Comparison of ENCODE assay signal across 6 cellular contexts in the genomic region with DNA sequence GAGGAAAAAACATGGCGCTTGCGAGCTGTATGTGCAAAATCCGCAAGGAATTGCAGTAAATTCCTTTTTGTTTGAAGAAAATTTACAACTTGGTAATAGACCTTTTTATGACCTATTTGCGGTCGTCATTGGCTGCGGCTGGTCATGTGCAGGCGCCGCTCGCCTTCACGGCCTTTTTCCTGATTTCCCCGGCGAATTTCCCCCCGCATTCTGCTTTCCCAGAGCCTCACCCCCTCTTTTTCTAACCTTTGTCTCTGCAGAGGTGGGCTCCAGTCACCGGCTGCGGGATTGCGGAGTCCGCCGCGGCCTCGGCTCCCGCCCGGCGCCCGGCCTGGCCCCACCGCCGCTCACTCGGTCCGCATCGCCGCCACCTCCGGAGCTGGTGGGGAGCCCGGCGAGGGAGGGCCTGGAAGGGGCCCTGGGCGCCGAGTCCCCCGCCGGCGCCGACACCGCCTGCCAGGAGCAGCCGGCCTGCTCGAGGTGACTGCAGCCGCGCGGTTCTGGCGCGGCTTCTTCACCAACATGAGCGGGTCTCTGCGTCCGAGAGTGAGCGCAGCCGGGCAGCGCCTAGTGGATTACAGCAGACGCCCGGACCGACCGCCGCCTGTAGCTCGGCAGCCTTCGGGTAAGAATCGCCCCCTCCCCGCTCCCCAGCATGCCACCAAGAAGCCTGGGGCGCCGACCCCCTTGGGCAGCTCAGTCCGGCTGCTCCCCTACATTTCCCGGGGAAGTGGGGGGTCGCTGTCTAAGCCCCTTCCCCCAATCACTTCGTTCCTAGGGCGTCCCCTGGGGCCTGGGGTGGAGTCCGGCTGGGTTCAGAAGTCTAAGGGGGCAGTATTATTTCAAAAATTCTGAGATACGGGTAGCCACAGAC. TPM values are rescaled to one million over a fixed set of nuclear protein-coding genes. Genes with fewer than 3 reads are reported as not detected.
DNase-seq lines count a peak whose midpoint lies in the region; ATAC-seq, FAIRE-seq and TF ChIP-seq lines count a peak whose summit lies in the region.

No MANE protein-coding gene starts in this region.

- TF ChIP-seq RAD21 in HepG2 (CRISPR knock-in tag; IDR thresholded peaks at IDR 0.05): no peak

- H3K36me3 ChIP-seq in HepG2 (replicated peaks in 1 of 2; ENCODE audit: control insufficient read depth in 1 of 2, insufficient read depth in 2 of 2, low read length in 2 of 2): no peaks in the 10 kb centered on the region
- no peaks in the 10 kb centered on the region for H3K36me3 ChIP-seq in right lobe of liver
- no peaks in the 10 kb centered on the region for H3K36me3 ChIP-seq in iPS DF 6.9 (ENCODE audit: control insufficient read depth, insufficient read depth, low read length)
- H3K36me3 ChIP-seq in vagina: no peaks in the 10 kb centered on the region

- peaks cover 9 to 89% of the 10 kb centered on the region in 2 experiments; a peak in 4 of 5 replicates for H3K27me3 ChIP-seq in HepG2 (ENCODE audit: control insufficient read depth in 1 of 2, insufficient read depth in 2 of 2, low read length in 2 of 2)
- peaks cover 36 to 68% of the 10 kb centered on the region in 2 donors for H3K27me3 ChIP-seq in right lobe of liver
- H3K27me3 ChIP-seq in iPS DF 6.9 (ENCODE audit: control insufficient read depth, insufficient read depth, low read length): peaks cover 88% of the 10 kb centered on the region
- no peaks in the 10 kb centered on the region for H3K27me3 ChIP-seq in vagina

- H3K79me2 ChIP-seq in HepG2 (ENCODE audit: insufficient read depth, low read length): no peaks in the 10 kb centered on the region

- H3K4me3 ChIP-seq in HepG2 (replicated peaks in 1 of 3; ENCODE audit: insufficient read depth in 1 of 3, low read depth in 2 of 3, low read length in 3 of 3): no peak overlapping the region; a peak in 1 of 6 replicates
- no peak overlapping the region for H3K4me3 ChIP-seq in right lobe of liver
- peak overlapping the region; percentile 24; the same call in 1 of the 2 replicates for H3K4me3 ChIP-seq in iPS DF 6.9 (ENCODE audit: low read length)
- H3K4me3 ChIP-seq in vagina: peak overlapping the region; percentile 40 to 51

- no TSS peak for BruUV-seq in HepG2 (replicated peaks; lab: Mats Ljungman, UMichigan)

- no peaks in the 10 kb centered on the region for H3K9me3 ChIP-seq in HepG2 (ENCODE audit: low read length)
- no peaks in the 10 kb centered on the region for H3K9me3 ChIP-seq in right lobe of liver
- H3K9me3 ChIP-seq in iPS DF 6.9 (ENCODE audit: control insufficient read depth, insufficient read depth, low read length): no peaks in the 10 kb centered on the region
- no peaks in the 10 kb centered on the region for H3K9me3 ChIP-seq in vagina

- intact Hi-C loops in HepG2 (cut with micrococcal nuclease; ENCODE audit: unreplicated experiment): no loop called here
- intact Hi-C loops in right lobe of liver (cut with DNase I): no loop called here
- intact Hi-C loops in vagina (cut with DNase I): no loop called here

- WGBS in HepG2 (ENCODE audit: low lambda C conversion rate): 34% methylated on average over 37 of the region's 71 CpGs
- 7% methylated on average over 26 of the region's 71 CpGs for WGBS in right lobe of liver (ENCODE audit: insufficient coverage, low coverage, low lambda C conversion rate, missing lambda C conversion rate)
- no CpG with 5 or more reads among the region's 71 CpGs for WGBS in iPS DF 6.9 (ENCODE audit: insufficient coverage, insufficient read length)

- no peak overlapping the region for H2AFZ ChIP-seq in HepG2 (ENCODE audit: low read length)

- in situ Hi-C loops in HepG2 (cut with HindIII; ENCODE audit: extremely low pct_ligation_motif_present, low pct_unique_long_range_greater_than_20kb): no loop called here

- H3K27ac ChIP-seq in HepG2 (ENCODE audit: extremely low read length, insufficient read depth, low read length) (no peak overlapping the region), right lobe of liver (no peak overlapping the region), iPS DF 6.9 (ENCODE audit: low read length) (no peak overlapping the region), vagina (peak overlapping the region; percentile 83)

- no peak for FAIRE-seq in HepG2 (lab: Jason Lieb, UNC)

- DNase-seq in HepG2 (ENCODE audit: low spot score) (no peak), right lobe of liver (no peak), iPS DF 6.9 (ENCODE audit: low read depth, low spot score) (no peak), vagina (ENCODE audit: extremely low spot score in 2 of 2) (no peak), NCI-H226 (no peak), SHP77 (lab: John Stamatoyannopoulos, UW) (no peak)

- TF ChIP-seq POLR2A in HepG2 (IDR thresholded peaks at IDR 0.05; ENCODE audit: insufficient read depth in 1 of 2, low read depth in 2 of 2, low read length in 2 of 2): no peak
- TF ChIP-seq POLR2A in right lobe of liver (IDR thresholded peaks at IDR 0.05): no peak
- TF ChIP-seq POLR2A in vagina (IDR thresholded peaks at IDR 0.05): no peak

- H3K9ac ChIP-seq in HepG2 (ENCODE audit: insufficient read depth, low read depth, low read length): no peak overlapping the region

- H4K20me1 ChIP-seq in HepG2 (ENCODE audit: insufficient read depth, low read length): no peaks in the 10 kb centered on the region

- H3K4me1 ChIP-seq in HepG2 (ENCODE audit: insufficient read depth, low read length) (peaks cover 11% of the 10 kb centered on the region), right lobe of liver (peaks cover 0 to 19% (median 2%) of the 10 kb centered on the region in 4 donors), iPS DF 6.9 (ENCODE audit: control insufficient read depth, insufficient read depth, low read length) (peaks cover 2% of the 10 kb centered on the region; the same call in 1 of the 2 replicates), vagina (peaks cover 23% of the 10 kb centered on the region)

- 0 out of 2 replicates have a peak overlapping the region, but pooled peaks have one; percentile 4 for H3K4me2 ChIP-seq in HepG2 (ENCODE audit: low read depth, low read length)

- ATAC-seq in HepG2 (peak; percentile 19), right lobe of liver (no peak)

- POLR2A ChIA-PET in HepG2 (lab: Yijun Ruan, JAX): no interaction called here

- TF ChIP-seq EP300 in HepG2 (IDR thresholded peaks at IDR 0.05; ENCODE audit: low read depth in 2 of 2, low read length in 2 of 2): no peak
- TF ChIP-seq EP300 in HepG2 (CRISPR knock-in tag; IDR thresholded peaks at IDR 0.05; ENCODE audit: borderline replicate concordance): no peak

- CTCF ChIA-PET in HepG2 (lab: Yijun Ruan, JAX; ENCODE audit: low intra/inter-chr PET ratio, low total read pairs): no interaction called here

- TF ChIP-seq CTCF in HepG2 (CRISPR knock-in tag; IDR thresholded peaks at IDR 0.05): no peak
- TF ChIP-seq CTCF in right lobe of liver (IDR thresholded peaks at IDR 0.05): no peak
- no peak for TF ChIP-seq CTCF in vagina (IDR thresholded peaks at IDR 0.05)

RNA-seq across cellular contexts. Expression of gene HOXD8, which starts 7.1 kb away (rescaled TPM):
- not detected in 2 replicates for total RNA-seq in HepG2 (2016; rRNA removed; fragmentation: Illumina TruSeq; extraction: Trizol)
- total RNA-seq in HepG2 (2016; cell fraction: cytosol; rRNA removed; fragmentation: Illumina TruSeq; extraction: Trizol; ENCODE audit: low read depth): not detected in 2 replicates
- not detected in 2 replicates for total RNA-seq in HepG2 (2016; cell fraction: insoluble cytoplasmic fraction; rRNA removed; fragmentation: Illumina TruSeq; extraction: Trizol)
- total RNA-seq in HepG2 (2016; cell fraction: membrane; rRNA removed; fragmentation: Illumina TruSeq; extraction: Trizol): not detected in 2 replicates
- not detected in 2 replicates for total RNA-seq in HepG2 (2016; cell fraction: nucleus; rRNA removed; fragmentation: Illumina TruSeq; extraction: Trizol)
- polyA plus RNA-seq in HepG2 (2011; rRNA removed): not detected in 2 replicates
- polyA plus RNA-seq in HepG2 (2011; cell fraction: cytosol; rRNA removed): not detected in 2 replicates
- not detected in 2 replicates for polyA plus RNA-seq in HepG2 (2011; cell fraction: nucleus; rRNA removed)
- not detected in 2 replicates for polyA plus RNA-seq in HepG2 (2012)
- polyA plus RNA-seq in HepG2 (2016; cell fraction: cytosol; fragmentation: Illumina TruSeq; extraction: Trizol; ENCODE audit: low read depth): not detected in 2 replicates
- polyA plus RNA-seq in HepG2 (2016; cell fraction: insoluble cytoplasmic fraction; fragmentation: Illumina TruSeq; extraction: Trizol; ENCODE audit: low read depth): not detected in 2 replicates
- polyA plus RNA-seq in HepG2 (2016; cell fraction: membrane; fragmentation: Illumina TruSeq; extraction: Trizol; ENCODE audit: low read depth): not detected in 2 replicates
- polyA plus RNA-seq in HepG2 (2016; cell fraction: nucleus; fragmentation: Illumina TruSeq; extraction: Trizol; ENCODE audit: insufficient read depth, low read depth): not detected in 2 replicates
- not detected in 2 replicates for polyA minus RNA-seq in HepG2 (2011; rRNA and poly(A)+ RNA removed; ENCODE audit: low replicate concordance)
- not detected in 2 replicates for polyA minus RNA-seq in HepG2 (2011; cell fraction: cytosol; rRNA and poly(A)+ RNA removed)
- polyA minus RNA-seq in HepG2 (2011; cell fraction: nucleus; rRNA and poly(A)+ RNA removed): not detected in 2 replicates
- under 1 TPM in 1 of 6 experiments, not detected in 5; 0.74 TPM for total RNA-seq in right lobe of liver
- 10.3 TPM for total RNA-seq in vagina

RNA-seq across cellular contexts. Expression of gene HOXD9, which starts 14.1 kb away (rescaled TPM):
- total RNA-seq in HepG2 (2016; rRNA removed; fragmentation: Illumina TruSeq; extraction: Trizol) (not detected in 2 replicates), right lobe of liver (under 1 TPM in 1 of 6 experiments, not detected in 5; 0.25 TPM), vagina (12.5 TPM)
- total RNA-seq in HepG2 (2016; cell fraction: cytosol; rRNA removed; fragmentation: Illumina TruSeq; extraction: Trizol; ENCODE audit: low read depth): not detected in 2 replicates
- not detected in 2 replicates for total RNA-seq in HepG2 (2016; cell fraction: insoluble cytoplasmic fraction; rRNA removed; fragmentation: Illumina TruSeq; extraction: Trizol)
- not detected in 2 replicates for total RNA-seq in HepG2 (2016; cell fraction: membrane; rRNA removed; fragmentation: Illumina TruSeq; extraction: Trizol)
- total RNA-seq in HepG2 (2016; cell fraction: nucleus; rRNA removed; fragmentation: Illumina TruSeq; extraction: Trizol): not detected in 2 replicates
- polyA plus RNA-seq in HepG2 (2011; rRNA removed): not detected in 2 replicates
- not detected in 2 replicates for polyA plus RNA-seq in HepG2 (2011; cell fraction: cytosol; rRNA removed)
- not detected in 2 replicates for polyA plus RNA-seq in HepG2 (2011; cell fraction: nucleus; rRNA removed)
- not detected in 2 replicates for polyA plus RNA-seq in HepG2 (2012)
- polyA plus RNA-seq in HepG2 (2016; cell fraction: cytosol; fragmentation: Illumina TruSeq; extraction: Trizol; ENCODE audit: low read depth): not detected in 2 replicates
- polyA plus RNA-seq in HepG2 (2016; cell fraction: insoluble cytoplasmic fraction; fragmentation: Illumina TruSeq; extraction: Trizol; ENCODE audit: low read depth): not detected in 2 replicates
- not detected in 2 replicates for polyA plus RNA-seq in HepG2 (2016; cell fraction: membrane; fragmentation: Illumina TruSeq; extraction: Trizol; ENCODE audit: low read depth)
- not detected in 2 replicates for polyA plus RNA-seq in HepG2 (2016; cell fraction: nucleus; fragmentation: Illumina TruSeq; extraction: Trizol; ENCODE audit: insufficient read depth, low read depth)
- polyA minus RNA-seq in HepG2 (2011; rRNA and poly(A)+ RNA removed; ENCODE audit: low replicate concordance): 0.61 TPM in 1 of 2 replicates, not detected in the other
- not detected in 2 replicates for polyA minus RNA-seq in HepG2 (2011; cell fraction: cytosol; rRNA and poly(A)+ RNA removed)
- not detected in 2 replicates for polyA minus RNA-seq in HepG2 (2011; cell fraction: nucleus; rRNA and poly(A)+ RNA removed)

RNA-seq across cellular contexts. Expression of gene HOXD4, which starts 14.7 kb away (rescaled TPM):
- 0.31 TPM in 1 of 2 replicates, not detected in the other for total RNA-seq in HepG2 (2016; rRNA removed; fragmentation: Illumina TruSeq; extraction: Trizol)
- total RNA-seq in HepG2 (2016; cell fraction: cytosol; rRNA removed; fragmentation: Illumina TruSeq; extraction: Trizol; ENCODE audit: low read depth): not detected in 2 replicates
- 0.19 TPM in 1 of 2 replicates, not detected in the other for total RNA-seq in HepG2 (2016; cell fraction: insoluble cytoplasmic fraction; rRNA removed; fragmentation: Illumina TruSeq; extraction: Trizol)
- total RNA-seq in HepG2 (2016; cell fraction: membrane; rRNA removed; fragmentation: Illumina TruSeq; extraction: Trizol): 0.12 TPM in 1 of 2 replicates, not detected in the other
- 0.34 TPM in 1 of 2 replicates, not detected in the other for total RNA-seq in HepG2 (2016; cell fraction: nucleus; rRNA removed; fragmentation: Illumina TruSeq; extraction: Trizol)
- not detected in 2 replicates for polyA plus RNA-seq in HepG2 (2011; rRNA removed)
- not detected in 2 replicates for polyA plus RNA-seq in HepG2 (2011; cell fraction: cytosol; rRNA removed)
- not detected in 2 replicates for polyA plus RNA-seq in HepG2 (2011; cell fraction: nucleus; rRNA removed)
- polyA plus RNA-seq in HepG2 (2012): not detected in 2 replicates
- 0.15 TPM in 1 of 2 replicates, not detected in the other for polyA plus RNA-seq in HepG2 (2016; cell fraction: cytosol; fragmentation: Illumina TruSeq; extraction: Trizol; ENCODE audit: low read depth)
- not detected in 2 replicates for polyA plus RNA-seq in HepG2 (2016; cell fraction: insoluble cytoplasmic fraction; fragmentation: Illumina TruSeq; extraction: Trizol; ENCODE audit: low read depth)
- 0.10 and 0.17 TPM in 2 replicates for polyA plus RNA-seq in HepG2 (2016; cell fraction: membrane; fragmentation: Illumina TruSeq; extraction: Trizol; ENCODE audit: low read depth)
- 0.43 and 1.4 TPM in 2 replicates for polyA plus RNA-seq in HepG2 (2016; cell fraction: nucleus; fragmentation: Illumina TruSeq; extraction: Trizol; ENCODE audit: insufficient read depth, low read depth)
- polyA minus RNA-seq in HepG2 (2011; rRNA and poly(A)+ RNA removed; ENCODE audit: low replicate concordance): not detected in 2 replicates
- not detected in 2 replicates for polyA minus RNA-seq in HepG2 (2011; cell fraction: cytosol; rRNA and poly(A)+ RNA removed)
- not detected in 2 replicates for polyA minus RNA-seq in HepG2 (2011; cell fraction: nucleus; rRNA and poly(A)+ RNA removed)
- not detected for total RNA-seq in right lobe of liver
- total RNA-seq in vagina: 4.9 TPM

RNA-seq across cellular contexts. Expression of gene HOXD10, which starts 20.0 kb away (rescaled TPM):
- total RNA-seq in HepG2 (2016; rRNA removed; fragmentation: Illumina TruSeq; extraction: Trizol) (not detected in 2 replicates), right lobe of liver (not detected), vagina (19.6 TPM)
- not detected in 2 replicates for total RNA-seq in HepG2 (2016; cell fraction: cytosol; rRNA removed; fragmentation: Illumina TruSeq; extraction: Trizol; ENCODE audit: low read depth)
- not detected in 2 replicates for total RNA-seq in HepG2 (2016; cell fraction: insoluble cytoplasmic fraction; rRNA removed; fragmentation: Illumina TruSeq; extraction: Trizol)
- total RNA-seq in HepG2 (2016; cell fraction: membrane; rRNA removed; fragmentation: Illumina TruSeq; extraction: Trizol): not detected in 2 replicates
- not detected in 2 replicates for total RNA-seq in HepG2 (2016; cell fraction: nucleus; rRNA removed; fragmentation: Illumina TruSeq; extraction: Trizol)
- not detected in 2 replicates for polyA plus RNA-seq in HepG2 (2011; rRNA removed)
- polyA plus RNA-seq in HepG2 (2011; cell fraction: cytosol; rRNA removed): not detected in 2 replicates
- not detected in 2 replicates for polyA plus RNA-seq in HepG2 (2011; cell fraction: nucleus; rRNA removed)
- polyA plus RNA-seq in HepG2 (2012): not detected in 2 replicates
- not detected in 2 replicates for polyA plus RNA-seq in HepG2 (2016; cell fraction: cytosol; fragmentation: Illumina TruSeq; extraction: Trizol; ENCODE audit: low read depth)
- polyA plus RNA-seq in HepG2 (2016; cell fraction: insoluble cytoplasmic fraction; fragmentation: Illumina TruSeq; extraction: Trizol; ENCODE audit: low read depth): not detected in 2 replicates
- not detected in 2 replicates for polyA plus RNA-seq in HepG2 (2016; cell fraction: membrane; fragmentation: Illumina TruSeq; extraction: Trizol; ENCODE audit: low read depth)
- not detected in 2 replicates for polyA plus RNA-seq in HepG2 (2016; cell fraction: nucleus; fragmentation: Illumina TruSeq; extraction: Trizol; ENCODE audit: insufficient read depth, low read depth)
- not detected in 2 replicates for polyA minus RNA-seq in HepG2 (2011; rRNA and poly(A)+ RNA removed; ENCODE audit: low replicate concordance)
- polyA minus RNA-seq in HepG2 (2011; cell fraction: cytosol; rRNA and poly(A)+ RNA removed): not detected in 2 replicates
- polyA minus RNA-seq in HepG2 (2011; cell fraction: nucleus; rRNA and poly(A)+ RNA removed): not detected in 2 replicates

RNA-seq across cellular contexts. Expression of gene HOXD3, which starts 20.5 kb away (rescaled TPM):
- total RNA-seq in HepG2 (2016; rRNA removed; fragmentation: Illumina TruSeq; extraction: Trizol) (0.08 and 0.09 TPM in 2 replicates), right lobe of liver (not detected), vagina (11.8 TPM)
- not detected in 2 replicates for total RNA-seq in HepG2 (2016; cell fraction: cytosol; rRNA removed; fragmentation: Illumina TruSeq; extraction: Trizol; ENCODE audit: low read depth)
- total RNA-seq in HepG2 (2016; cell fraction: insoluble cytoplasmic fraction; rRNA removed; fragmentation: Illumina TruSeq; extraction: Trizol): 0.04 TPM in 1 of 2 replicates, not detected in the other
- 0.06 and 0.14 TPM in 2 replicates for total RNA-seq in HepG2 (2016; cell fraction: membrane; rRNA removed; fragmentation: Illumina TruSeq; extraction: Trizol)
- total RNA-seq in HepG2 (2016; cell fraction: nucleus; rRNA removed; fragmentation: Illumina TruSeq; extraction: Trizol): 0.19 TPM in 1 of 2 replicates, not detected in the other
- 0.05 TPM in 1 of 2 replicates, not detected in the other for polyA plus RNA-seq in HepG2 (2011; rRNA removed)
- not detected in 2 replicates for polyA plus RNA-seq in HepG2 (2011; cell fraction: cytosol; rRNA removed)
- polyA plus RNA-seq in HepG2 (2011; cell fraction: nucleus; rRNA removed): 0.07 TPM in 1 of 2 replicates, not detected in the other
- polyA plus RNA-seq in HepG2 (2012): 0.09 TPM in 1 of 2 replicates, not detected in the other
- polyA plus RNA-seq in HepG2 (2016; cell fraction: cytosol; fragmentation: Illumina TruSeq; extraction: Trizol; ENCODE audit: low read depth): not detected in 2 replicates
- polyA plus RNA-seq in HepG2 (2016; cell fraction: insoluble cytoplasmic fraction; fragmentation: Illumina TruSeq; extraction: Trizol; ENCODE audit: low read depth): 0.28 TPM in 1 of 2 replicates, not detected in the other
- polyA plus RNA-seq in HepG2 (2016; cell fraction: membrane; fragmentation: Illumina TruSeq; extraction: Trizol; ENCODE audit: low read depth): 0.07 TPM in 1 of 2 replicates, not detected in the other
- not detected in 2 replicates for polyA plus RNA-seq in HepG2 (2016; cell fraction: nucleus; fragmentation: Illumina TruSeq; extraction: Trizol; ENCODE audit: insufficient read depth, low read depth)
- not detected in 2 replicates for polyA minus RNA-seq in HepG2 (2011; rRNA and poly(A)+ RNA removed; ENCODE audit: low replicate concordance)
- not detected in 2 replicates for polyA minus RNA-seq in HepG2 (2011; cell fraction: cytosol; rRNA and poly(A)+ RNA removed)
- polyA minus RNA-seq in HepG2 (2011; cell fraction: nucleus; rRNA and poly(A)+ RNA removed): not detected in 2 replicates

Comparison
In these comparisons a context has a peak if more than half of its experiments do, and no peak if none do; other contexts are left out.
1. H3K4me3 ChIP-seq: peak in iPS DF 6.9 (single experiment) and vagina (2 of 2); none in HepG2 (0 of 3) and right lobe of liver (0 of 3).
2. RNA of gene HOXD9, which starts 14.1 kb away (total RNA-seq): 12.5 TPM in vagina (single experiment); not detected in HepG2 and 0.25 TPM in right lobe of liver; every median in the first group is over 10 times any median in the second.